ENCODE assay signal across 10 cellular contexts in the genomic region with DNA sequence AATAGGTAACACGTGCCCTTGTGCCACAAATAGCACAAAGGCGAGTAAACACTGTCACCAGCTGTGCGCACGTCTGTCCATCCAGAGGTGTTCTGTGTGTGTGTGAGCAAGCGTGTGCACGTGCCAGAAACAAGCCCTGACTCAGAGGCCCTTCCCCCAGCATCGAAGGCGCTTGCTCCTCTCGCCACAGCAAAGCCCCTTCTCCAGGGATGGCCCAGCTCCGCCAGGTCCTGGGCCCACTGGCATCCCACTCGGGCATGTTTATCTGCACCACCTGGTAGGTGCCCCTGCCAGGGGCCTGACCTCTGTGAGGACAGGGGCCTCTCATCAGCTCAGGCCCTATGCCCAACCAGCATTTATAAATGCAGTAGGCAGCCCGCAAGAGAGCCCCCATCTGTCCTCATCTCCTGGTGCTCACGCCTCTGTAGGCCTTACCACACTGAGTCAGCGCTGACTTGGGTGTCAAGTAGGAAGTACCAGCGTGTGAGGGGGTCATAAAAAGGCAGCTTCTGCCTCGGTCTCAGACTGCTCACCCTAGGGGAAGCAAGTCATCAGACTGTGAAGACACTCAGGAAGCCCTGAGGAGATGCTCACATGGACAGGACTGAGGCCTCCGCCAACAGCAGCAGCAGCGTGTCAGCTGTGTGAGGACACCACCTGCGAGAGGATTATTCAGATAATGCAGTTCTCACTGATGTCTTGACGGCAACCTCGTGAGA. TPM values are rescaled to one million over a fixed set of nuclear protein-coding genes. Genes with fewer than 3 reads are reported as not detected.
DNase-seq lines count a peak whose midpoint lies in the region; ATAC-seq lines count a peak whose summit lies in the region.
"Had no signal": no experiment of that assay in that cellular context is flagged by ENCODE, and none has a peak within 500 bp of the region (broad histone marks: within the 10 kb centered on the region; RNA-seq: fewer than 3 reads in every experiment).

No MANE protein-coding gene starts in this region.

- H3K9me3 Mint-ChIP-seq in activated naive CD8-positive, alpha-beta T cell treated with anti-CD3 and anti-CD28 coated beads, Interleukin-2, amount 50 U/mL, for 24 hours, result no peaks in the 10 kb centered on the region
- H3K9me3 Mint-ChIP-seq in stimulated activated effector memory CD8-positive, alpha-beta T cell treated with anti-CD3 and anti-CD28 coated beads, Interleukin-12 subunit alpha, Interleukin-12 subunit beta, amount 100 ng/mL, for 72 hours, result no peaks in the 10 kb centered on the region

- ATAC-seq in GM19043 (IDR thresholded peaks at IDR 0.05; ENCODE audit: low read depth, unreplicated experiment) (peak; percentile 56), HG02759 (IDR thresholded peaks at IDR 0.05; ENCODE audit: unreplicated experiment) (no peak)
- ATAC-seq in activated naive CD8-positive, alpha-beta T cell treated with anti-CD3 and anti-CD28 coated beads, Interleukin-2, amount 50 U/mL, for 24 hours, result peak; percentile 59
- ATAC-seq in stimulated activated effector memory CD8-positive, alpha-beta T cell treated with anti-CD3 and anti-CD28 coated beads, Interleukin-12 subunit alpha, Interleukin-12 subunit beta, amount 100 ng/mL, for 72 hours, result peak; percentile 95

- peaks cover 3% of the 10 kb centered on the region for H3K4me1 Mint-ChIP-seq in activated naive CD8-positive, alpha-beta T cell treated with anti-CD3 and anti-CD28 coated beads, Interleukin-2, amount 50 U/mL, for 24 hours
- peaks cover 22% of the 10 kb centered on the region for H3K4me1 Mint-ChIP-seq in stimulated activated effector memory CD8-positive, alpha-beta T cell treated with anti-CD3 and anti-CD28 coated beads, Interleukin-12 subunit alpha, Interleukin-12 subunit beta, amount 100 ng/mL, for 72 hours

- DNase-seq in M059J (ENCODE audit: low read depth), result peak; percentile 64
- no peak for DNase-seq in activated naive CD8-positive, alpha-beta T cell treated with anti-CD3 and anti-CD28 coated beads, Interleukin-2, amount 50 U/mL, for 24 hours
- no peak for DNase-seq in stimulated activated effector memory CD8-positive, alpha-beta T cell treated with anti-CD3 and anti-CD28 coated beads, Interleukin-12 subunit alpha, Interleukin-12 subunit beta, amount 100 ng/mL, for 72 hours (ENCODE audit: low spot score in 2 of 2)
- no peak for DNase-seq in superior temporal gyrus (ENCODE audit: extremely low spot score)
- no peak for DNase-seq in NCI-H187 treated with DMSO at 0.1 percent for 48 hours (lab: John Stamatoyannopoulos, UW)
- DNase-seq: activated CD4-positive, CD25-positive, alpha-beta regulatory T cell treated with anti-CD3 and anti-CD28 coated beads, Interleukin-2, amount 50 U/mL, for 72 hours; stomach had no signal

- H3K27me3 Mint-ChIP-seq in activated naive CD8-positive, alpha-beta T cell treated with anti-CD3 and anti-CD28 coated beads, Interleukin-2, amount 50 U/mL, for 24 hours, result peaks cover 2% of the 10 kb centered on the region

- no peak overlapping the region for H3K4me3 Mint-ChIP-seq in activated naive CD8-positive, alpha-beta T cell treated with anti-CD3 and anti-CD28 coated beads, Interleukin-2, amount 50 U/mL, for 24 hours
- peak overlapping the region; percentile 48 for H3K4me3 Mint-ChIP-seq in stimulated activated effector memory CD8-positive, alpha-beta T cell treated with anti-CD3 and anti-CD28 coated beads, Interleukin-12 subunit alpha, Interleukin-12 subunit beta, amount 100 ng/mL, for 72 hours

- no peak overlapping the region for H3K27ac Mint-ChIP-seq in activated naive CD8-positive, alpha-beta T cell treated with anti-CD3 and anti-CD28 coated beads, Interleukin-2, amount 50 U/mL, for 24 hours
- H3K27ac Mint-ChIP-seq in stimulated activated effector memory CD8-positive, alpha-beta T cell treated with anti-CD3 and anti-CD28 coated beads, Interleukin-12 subunit alpha, Interleukin-12 subunit beta, amount 100 ng/mL, for 72 hours, result peak overlapping the region; percentile 90

- H3K36me3 Mint-ChIP-seq in activated naive CD8-positive, alpha-beta T cell treated with anti-CD3 and anti-CD28 coated beads, Interleukin-2, amount 50 U/mL, for 24 hours (ENCODE audit: low read depth), result no peaks in the 10 kb centered on the region
- no peaks in the 10 kb centered on the region for H3K36me3 Mint-ChIP-seq in stimulated activated effector memory CD8-positive, alpha-beta T cell treated with anti-CD3 and anti-CD28 coated beads, Interleukin-12 subunit alpha, Interleukin-12 subunit beta, amount 100 ng/mL, for 72 hours

RNA-seq across cellular contexts. Expression of a gene that starts 10.8 kb away (rescaled TPM):
- total RNA-seq in M059J (2014; rRNA removed; shearing (Covaris generic)), result not detected in 2 replicates
- total RNA-seq: skeletal muscle tissue, stomach had no signal

RNA-seq across cellular contexts. Expression of a gene that starts 28.1 kb away (rescaled TPM):
- 113 and 148 TPM in 2 replicates for total RNA-seq in M059J (2014; rRNA removed; shearing (Covaris generic))

RNA-seq across cellular contexts. Expression of a gene that starts 55.0 kb away (rescaled TPM):
- 9.7 and 13.3 TPM in 2 replicates for total RNA-seq in M059J (2014; rRNA removed; shearing (Covaris generic))

RNA-seq across cellular contexts. Expression of a gene that starts 55.3 kb away (rescaled TPM):
- total RNA-seq in M059J (2014; rRNA removed; shearing (Covaris generic)), result 107 and 150 TPM in 2 replicates
